ENCODE assay signal across 1 cellular context in genomic region chr9:99821187-99822095, GRCh38.
TF ChIP-seq lines count a peak whose summit lies in the region.

NR4A3 (plus strand) TSS chr9:99821885; CDS start chr9:99828043, 6,158 bp downstream.

TF ChIP-seq in HEK293, 187 proteins besides CTCF, POLR2A, EP300 and RAD21 (continued from another document and continues in another):
- TF ChIP-seq ZNF280D (tag by site-specific recombination; IDR thresholded peaks at IDR 0.05) (no peak), ZNF311 (tag by site-specific recombination; IDR thresholded peaks at IDR 0.05; ENCODE audit: borderline replicate concordance) (no peak), ZBTB48 (tag by site-specific recombination; IDR thresholded peaks at IDR 0.05) (peak; percentile 98), SP2 (tag by site-specific recombination; IDR thresholded peaks at IDR 0.05) (peak; percentile 80), ZNF677 (tag by site-specific recombination; IDR thresholded peaks at IDR 0.05) (no peak), ZNF266 (tag by site-specific recombination; IDR thresholded peaks at IDR 0.05; ENCODE audit: low read depth) (no peak), ZNF391 (tag by site-specific recombination; IDR thresholded peaks at IDR 0.05; ENCODE audit: borderline replicate concordance, low read depth) (0 out of 2 replicates have a peak, but pooled peaks have one; percentile 12), PRDM4 (tag by site-specific recombination; IDR thresholded peaks at IDR 0.05) (peak; percentile 16; the same call in 1 of the 2 replicates), PRDM10 (tag by site-specific recombination; IDR thresholded peaks at IDR 0.05) (peak; percentile 57; the same call in 1 of the 2 replicates), ZNF23 (tag by site-specific recombination; IDR thresholded peaks at IDR 0.05; ENCODE audit: borderline replicate concordance) (no peak), ZNF121 (tag by site-specific recombination; IDR thresholded peaks at IDR 0.05) (no peak), ZBTB44 (tag by site-specific recombination; IDR thresholded peaks at IDR 0.05) (peak; percentile 21; the same call in 1 of the 2 replicates), KLF7 (tag by site-specific recombination; IDR thresholded peaks at IDR 0.05; ENCODE audit: borderline replicate concordance) (no peak), ZNF544 (tag by site-specific recombination; IDR thresholded peaks at IDR 0.05) (no peak), ZNF221 (tag by site-specific recombination; IDR thresholded peaks at IDR 0.05; ENCODE audit: borderline replicate concordance) (no peak), ZFHX2 (tag by site-specific recombination; conservative IDR thresholded peaks at IDR 0.05) (peak; percentile 65), ZNF366 (tag by site-specific recombination; conservative IDR thresholded peaks at IDR 0.05) (peak; percentile 43), PRDM2 (tag by site-specific recombination; IDR thresholded peaks at IDR 0.05; ENCODE audit: borderline replicate concordance) (no peak), HOXC10 (CRISPR knock-in tag; IDR thresholded peaks at IDR 0.05) (no peak), ZNF26 (tag by site-specific recombination; IDR thresholded peaks at IDR 0.05) (no peak), ZXDB (tag by site-specific recombination; IDR thresholded peaks at IDR 0.05) (peak; percentile 77), ZNF785 (tag by site-specific recombination; IDR thresholded peaks at IDR 0.05) (no peak), ZNF112 (tag by site-specific recombination; IDR thresholded peaks at IDR 0.05) (no peak), ZNF629 (tag by site-specific recombination; IDR thresholded peaks at IDR 0.05) (peak; percentile 100)
- TF ChIP-seq, protein P1, sequence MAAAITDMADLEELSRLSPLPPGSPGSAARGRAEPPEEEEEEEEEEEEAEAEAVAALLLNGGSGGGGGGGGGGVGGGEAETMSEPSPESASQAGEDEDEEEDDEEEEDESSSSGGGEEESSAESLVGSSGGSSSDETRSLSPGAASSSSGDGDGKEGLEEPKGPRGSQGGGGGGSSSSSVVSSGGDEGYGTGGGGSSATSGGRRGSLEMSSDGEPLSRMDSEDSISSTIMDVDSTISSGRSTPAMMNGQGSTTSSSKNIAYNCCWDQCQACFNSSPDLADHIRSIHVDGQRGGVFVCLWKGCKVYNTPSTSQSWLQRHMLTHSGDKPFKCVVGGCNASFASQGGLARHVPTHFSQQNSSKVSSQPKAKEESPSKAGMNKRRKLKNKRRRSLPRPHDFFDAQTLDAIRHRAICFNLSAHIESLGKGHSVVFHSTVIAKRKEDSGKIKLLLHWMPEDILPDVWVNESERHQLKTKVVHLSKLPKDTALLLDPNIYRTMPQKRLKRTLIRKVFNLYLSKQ (tag by site-specific recombination; IDR thresholded peaks at IDR 0.05; ENCODE audit: borderline replicate concordance): no peak
- TF ChIP-seq, protein P2, sequence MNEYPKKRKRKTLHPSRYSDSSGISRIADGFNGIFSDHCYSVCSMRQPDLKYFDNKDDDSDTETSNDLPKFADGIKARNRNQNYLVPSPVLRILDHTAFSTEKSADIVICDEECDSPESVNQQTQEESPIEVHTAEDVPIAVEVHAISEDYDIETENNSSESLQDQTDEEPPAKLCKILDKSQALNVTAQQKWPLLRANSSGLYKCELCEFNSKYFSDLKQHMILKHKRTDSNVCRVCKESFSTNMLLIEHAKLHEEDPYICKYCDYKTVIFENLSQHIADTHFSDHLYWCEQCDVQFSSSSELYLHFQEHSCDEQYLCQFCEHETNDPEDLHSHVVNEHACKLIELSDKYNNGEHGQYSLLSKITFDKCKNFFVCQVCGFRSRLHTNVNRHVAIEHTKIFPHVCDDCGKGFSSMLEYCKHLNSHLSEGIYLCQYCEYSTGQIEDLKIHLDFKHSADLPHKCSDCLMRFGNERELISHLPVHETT (tag by site-specific recombination; IDR thresholded peaks at IDR 0.05): 0 out of 2 replicates have a peak, but pooled peaks have one; percentile 56
- TF ChIP-seq, protein P3, sequence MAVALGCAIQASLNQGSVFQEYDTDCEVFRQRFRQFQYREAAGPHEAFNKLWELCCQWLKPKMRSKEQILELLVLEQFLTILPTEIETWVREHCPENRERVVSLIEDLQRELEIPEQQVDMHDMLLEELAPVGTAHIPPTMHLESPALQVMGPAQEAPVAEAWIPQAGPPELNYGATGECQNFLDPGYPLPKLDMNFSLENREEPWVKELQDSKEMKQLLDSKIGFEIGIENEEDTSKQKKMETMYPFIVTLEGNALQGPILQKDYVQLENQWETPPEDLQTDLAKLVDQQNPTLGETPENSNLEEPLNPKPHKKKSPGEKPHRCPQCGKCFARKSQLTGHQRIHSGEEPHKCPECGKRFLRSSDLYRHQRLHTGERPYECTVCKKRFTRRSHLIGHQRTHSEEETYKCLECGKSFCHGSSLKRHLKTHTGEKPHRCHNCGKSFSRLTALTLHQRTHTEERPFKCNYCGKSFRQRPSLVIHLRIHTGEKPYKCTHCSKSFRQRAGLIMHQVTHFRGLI (tag by site-specific recombination; IDR thresholded peaks at IDR 0.05): no peak
